8 cellular contexts compared by ENCODE assay signal in genomic region chrX:48573690-48574269, GRCh38. TPM values are rescaled to one million over a fixed set of nuclear protein-coding genes. Genes with fewer than 3 reads are reported as not detected.
A peak's percentile ranks its signal among the peaks of the same experiment; 100 is the strongest.
DNase-seq lines count a peak whose midpoint lies in the region; ATAC-seq and TF ChIP-seq lines count a peak whose summit lies in the region.

No MANE protein-coding gene starts in this region.

- H3K27ac Mint-ChIP-seq in activated T-cell treated with anti-CD3 and anti-CD28 coated beads, Interleukin-2, amount 50 U/mL, for 72 hours: peak overlapping the region; percentile 93
- H3K27ac Mint-ChIP-seq in progenitor cell of endocrine pancreas: peak overlapping the region; percentile 99

- ATAC-seq in activated T-cell treated with anti-CD3 and anti-CD28 coated beads, Interleukin-2, amount 50 U/mL, for 72 hours (replicated peaks in 1 of 2): no peak
- peak; percentile 3 for ATAC-seq in Right ventricle myocardium superior (ENCODE audit: poor library complexity)

- no peak for TF ChIP-seq CTCF in progenitor cell of endocrine pancreas (IDR thresholded peaks at IDR 0.05; ENCODE audit: unreplicated experiment)

- H3K36me3 Mint-ChIP-seq in activated T-cell treated with anti-CD3 and anti-CD28 coated beads, Interleukin-2, amount 50 U/mL, for 72 hours (ENCODE audit: insufficient read depth in 2 of 2): peaks cover 15 to 26% of the 10 kb centered on the region in 2 donors
- peaks cover 16% of the 10 kb centered on the region for H3K36me3 Mint-ChIP-seq in progenitor cell of endocrine pancreas (ENCODE audit: insufficient read depth)

- no peaks in the 10 kb centered on the region for H3K27me3 Mint-ChIP-seq in activated T-cell treated with anti-CD3 and anti-CD28 coated beads, Interleukin-2, amount 50 U/mL, for 72 hours (ENCODE audit: low read depth)
- no peaks in the 10 kb centered on the region for H3K27me3 Mint-ChIP-seq in progenitor cell of endocrine pancreas

- H3K4me1 Mint-ChIP-seq in activated T-cell treated with anti-CD3 and anti-CD28 coated beads, Interleukin-2, amount 50 U/mL, for 72 hours (ENCODE audit: low read depth): peaks cover 31% of the 10 kb centered on the region
- peaks cover 8% of the 10 kb centered on the region for H3K4me1 Mint-ChIP-seq in progenitor cell of endocrine pancreas (ENCODE audit: low read depth)

- H3K4me3 Mint-ChIP-seq in activated T-cell treated with anti-CD3 and anti-CD28 coated beads, Interleukin-2, amount 50 U/mL, for 72 hours: peak overlapping the region; percentile 90 to 98
- H3K4me3 Mint-ChIP-seq in progenitor cell of endocrine pancreas (ENCODE audit: low read depth): peak overlapping the region; percentile 93

- intact Hi-C loops in Right ventricle myocardium superior (cut with DNase I): no loop called here

- no peaks in the 10 kb centered on the region for H3K9me3 Mint-ChIP-seq in activated T-cell treated with anti-CD3 and anti-CD28 coated beads, Interleukin-2, amount 50 U/mL, for 72 hours
- peaks cover 8% of the 10 kb centered on the region for H3K9me3 Mint-ChIP-seq in progenitor cell of endocrine pancreas (ENCODE audit: low read depth)

- DNase-seq in NCI-H1092 treated with DMSO at 0.1 percent for 48 hours (lab: John Stamatoyannopoulos, UW) (peak; percentile 46), NCI-H1092 (lab: John Stamatoyannopoulos, UW) (no peak), NCI-H2107 treated with DMSO at 0.1 percent for 48 hours (lab: John Stamatoyannopoulos, UW; ENCODE audit: unreplicated experiment) (peak; percentile 77), Right ventricle myocardium superior (peak; percentile 50), progenitor cell of endocrine pancreas (ENCODE audit: low spot score, unreplicated experiment) (no peak), AML-193 (lab: John Stamatoyannopoulos, UW) (no peak)
- DNase-seq in activated T-cell treated with anti-CD3 and anti-CD28 coated beads, Interleukin-2, amount 50 U/mL, for 72 hours: no peak
- DNase-seq in effector CD8-positive, alpha-beta T cell (lab: John Stamatoyannopoulos, UW): no peak

RNA-seq across cellular contexts. Expression of gene RBM3, which starts 0.5 kb away (rescaled TPM):
- total RNA-seq in activated T-cell treated with anti-CD3 and anti-CD28 coated beads, Interleukin-2, amount 50 U/mL, for 72 hours: 100 to 1,000 TPM; 183 to 225 TPM
- total RNA-seq in Right ventricle myocardium superior: 103 TPM
- total RNA-seq in progenitor cell of endocrine pancreas: 140 and 169 TPM in 2 replicates

RNA-seq across cellular contexts. Expression of gene WDR13, which starts 23.5 kb away (rescaled TPM):
- total RNA-seq in activated T-cell treated with anti-CD3 and anti-CD28 coated beads, Interleukin-2, amount 50 U/mL, for 72 hours: 10 to 100 TPM; 55.7 to 59.9 TPM
- 173 TPM for total RNA-seq in Right ventricle myocardium superior
- 103 and 112 TPM in 2 replicates for total RNA-seq in progenitor cell of endocrine pancreas

RNA-seq across cellular contexts. Expression of gene TBC1D25, which starts 34.3 kb away (rescaled TPM):
- 10 to 100 TPM; 20.4 to 20.5 TPM for total RNA-seq in activated T-cell treated with anti-CD3 and anti-CD28 coated beads, Interleukin-2, amount 50 U/mL, for 72 hours
- total RNA-seq in Right ventricle myocardium superior: 13.9 TPM
- 12.6 and 14.5 TPM in 2 replicates for total RNA-seq in progenitor cell of endocrine pancreas

RNA-seq across cellular contexts. Expression of gene EBP, which starts 52.2 kb away (rescaled TPM):
- total RNA-seq in activated T-cell treated with anti-CD3 and anti-CD28 coated beads, Interleukin-2, amount 50 U/mL, for 72 hours: 100 to 1,000 TPM; 112 to 113 TPM
- total RNA-seq in Right ventricle myocardium superior (47.2 TPM), progenitor cell of endocrine pancreas (73.1 and 81.9 TPM in 2 replicates)

Comparison
In these comparisons a context has a peak if more than half of its experiments do, and no peak if none do; other contexts are left out.
1. DNase-seq: peak in NCI-H1092 treated with DMSO at 0.1 percent for 48 hours (single experiment), NCI-H2107 treated with DMSO at 0.1 percent for 48 hours (single experiment) and Right ventricle myocardium superior (single experiment); none in NCI-H1092 (single experiment), activated T-cell treated with anti-CD3 and anti-CD28 coated beads, Interleukin-2, amount 50 U/mL, for 72 hours (0 of 2), progenitor cell of endocrine pancreas (single experiment), effector CD8-positive, alpha-beta T cell (single experiment) and AML-193 (0 of 2).